ENCODE assay signal across 9 cellular contexts in the genomic region with DNA sequence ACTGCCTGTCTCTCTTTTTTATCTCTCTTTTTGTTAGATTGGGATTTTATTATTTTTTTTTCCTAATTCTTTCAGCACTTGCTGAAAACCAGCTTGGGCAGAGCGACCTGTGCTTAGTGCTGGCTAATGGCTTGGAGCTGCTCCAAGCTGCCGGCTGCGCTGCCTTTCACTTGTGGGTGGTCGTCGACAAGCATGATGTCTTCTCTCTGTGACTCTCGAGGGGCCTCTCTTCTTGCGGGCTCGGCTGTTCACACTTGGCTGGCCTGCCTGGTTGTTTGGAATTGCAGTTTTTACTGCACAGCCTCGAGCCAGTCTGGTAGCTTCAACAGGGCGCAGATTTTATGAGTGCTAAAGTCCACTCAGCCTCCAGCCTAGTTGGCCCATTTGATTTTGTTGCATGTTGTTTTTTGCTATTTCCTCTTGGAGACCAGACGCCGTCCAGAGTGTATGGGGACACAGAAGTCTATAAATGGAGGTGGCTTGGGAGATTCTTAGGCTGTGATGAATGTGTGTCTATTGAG. TPM values are rescaled to one million over a fixed set of nuclear protein-coding genes. Genes with fewer than 3 reads are reported as not detected.
DNase-seq lines count a peak whose midpoint lies in the region; ATAC-seq and TF ChIP-seq lines count a peak whose summit lies in the region.
"Had no signal": no experiment of that assay in that cellular context is flagged by ENCODE, and none has a peak within 500 bp of the region (broad histone marks: within the 10 kb centered on the region; RNA-seq: fewer than 3 reads in every experiment).

No MANE protein-coding gene starts in this region.

- no peak for TF ChIP-seq CTCF in DOHH2 (IDR thresholded peaks at IDR 0.05; ENCODE audit: low read depth, low read length, poor library complexity, severe bottlenecking)
- no peak for TF ChIP-seq CTCF in hepatocyte (IDR thresholded peaks at IDR 0.05; ENCODE audit: poor library complexity)
- TF ChIP-seq CTCF in neural progenitor cell (IDR thresholded peaks at IDR 0.05), result no peak

- no peaks in the 10 kb centered on the region for H3K9me3 Mint-ChIP-seq in activated CD4-positive, alpha-beta memory T cell treated with anti-CD3 and anti-CD28 coated beads for 36 hours
- no peaks in the 10 kb centered on the region for H3K9me3 Mint-ChIP-seq in neural progenitor cell

- H3K4me2 ChIP-seq in DOHH2 (ENCODE audit: low read length) (peak overlapping the region; percentile 51), hepatocyte (peak overlapping the region; percentile 35), neural progenitor cell (no peak overlapping the region)

- H3K9me3 ChIP-seq in DOHH2 (ENCODE audit: control insufficient read depth, insufficient read depth, low read length) (no peaks in the 10 kb centered on the region), SJSA1 (replicated peaks) (no peaks in the 10 kb centered on the region), hepatocyte (ENCODE audit: low read depth) (no peaks in the 10 kb centered on the region), neural progenitor cell (ENCODE audit: low read depth) (no peaks in the 10 kb centered on the region)

- H4K20me1 ChIP-seq in DOHH2 (ENCODE audit: control insufficient read depth, insufficient read depth, low read depth, low read length) (peaks cover 12% of the 10 kb centered on the region), hepatocyte (ENCODE audit: insufficient read depth, poor library complexity, severe bottlenecking) (no peaks in the 10 kb centered on the region), neural progenitor cell (ENCODE audit: low read depth) (no peaks in the 10 kb centered on the region)

- CTCF ChIA-PET in activated CD4-positive, alpha-beta memory T cell treated with anti-CD3 and anti-CD28 coated beads for 36 hours (lab: Charles Lee), result interaction anchor here (1.2 kb wide), 1 partner anchor 64 kb away, joined by 3 read pairs; no protein-coding TSS in a partner anchor

- H3K27ac ChIP-seq in DOHH2 (ENCODE audit: low read depth, low read length) (peak overlapping the region; percentile 57), SJSA1 (no peak overlapping the region; the same call in 1 of the 2 replicates), hepatocyte (peak overlapping the region; percentile 98), skin epidermis (peak overlapping the region in 17 of 21 experiments; percentile 5 to 79 (median 53)), neural progenitor cell (no peak overlapping the region)

- DNase-seq in SJSA1 (ENCODE audit: low read depth in 1 of 2, low spot score in 2 of 2), result peak; percentile 67 to 74
- DNase-seq in hepatocyte (ENCODE audit: low spot score), result peak; percentile 83
- DNase-seq in effector CD4-positive, alpha-beta T cell, result no peak
- no peak for DNase-seq in activated CD4-positive, alpha-beta memory T cell treated with anti-CD3 and anti-CD28 coated beads for 36 hours
- DNase-seq in neural progenitor cell (ENCODE audit: low spot score), result no peak
- DNase-seq: KBM-7 had no signal

- peaks cover 7% of the 10 kb centered on the region for H3K4me1 Mint-ChIP-seq in activated CD4-positive, alpha-beta memory T cell treated with anti-CD3 and anti-CD28 coated beads for 36 hours (ENCODE audit: low read depth)
- H3K4me1 Mint-ChIP-seq in neural progenitor cell, result peaks cover 64% of the 10 kb centered on the region

- H3K27me3 ChIP-seq in DOHH2 (ENCODE audit: control insufficient read depth, low read length) (no peaks in the 10 kb centered on the region), SJSA1 (replicated peaks) (no peaks in the 10 kb centered on the region), hepatocyte (no peaks in the 10 kb centered on the region), neural progenitor cell (no peaks in the 10 kb centered on the region)

- intact Hi-C loops in activated CD4-positive, alpha-beta memory T cell treated with anti-CD3 and anti-CD28 coated beads for 36 hours (cut with micrococcal nuclease), result no loop called here

- H3K9me2 ChIP-seq in DOHH2 (replicated peaks; ENCODE audit: control insufficient read depth, low read length) (no peaks in the 10 kb centered on the region), hepatocyte (replicated peaks; ENCODE audit: insufficient read depth) (no peaks in the 10 kb centered on the region)

- peaks cover 95% of the 10 kb centered on the region for H3K79me2 ChIP-seq in DOHH2 (ENCODE audit: control insufficient read depth, low read length)
- peaks cover 4% of the 10 kb centered on the region for H3K79me2 ChIP-seq in hepatocyte
- no peaks in the 10 kb centered on the region for H3K79me2 ChIP-seq in neural progenitor cell (ENCODE audit: low read depth)

- H2AFZ ChIP-seq in hepatocyte, result no peak overlapping the region
- no peak overlapping the region for H2AFZ ChIP-seq in neural progenitor cell (replicated peaks)

- peaks cover 11% of the 10 kb centered on the region for H3F3A ChIP-seq in DOHH2 (ENCODE audit: control insufficient read depth, insufficient read depth)
- peaks cover 5% of the 10 kb centered on the region for H3F3A ChIP-seq in neural progenitor cell (ENCODE audit: low read depth)

- H3K36me3 ChIP-seq in DOHH2 (ENCODE audit: control insufficient read depth, low read length), result peaks cover 91% of the 10 kb centered on the region
- H3K36me3 ChIP-seq in SJSA1, result no peaks in the 10 kb centered on the region
- no peaks in the 10 kb centered on the region for H3K36me3 ChIP-seq in hepatocyte (replicated peaks; ENCODE audit: insufficient read depth, low read depth)
- H3K36me3 ChIP-seq in neural progenitor cell, result no peaks in the 10 kb centered on the region

- H3K4me3 ChIP-seq in DOHH2 (ENCODE audit: low read length) (peak overlapping the region; percentile 40), SJSA1 (no peak overlapping the region), hepatocyte (no peak overlapping the region), skin epidermis (no peak overlapping the region), neural progenitor cell (no peak overlapping the region)

- H3K4me1 ChIP-seq in DOHH2 (ENCODE audit: control insufficient read depth, low read length) (peaks cover 63% of the 10 kb centered on the region), SJSA1 (replicated peaks) (peaks cover 49% of the 10 kb centered on the region), hepatocyte (ENCODE audit: insufficient read depth) (peaks cover 48% of the 10 kb centered on the region), neural progenitor cell (no peaks in the 10 kb centered on the region)

- WGBS in hepatocyte (ENCODE audit: low lambda C conversion rate, missing lambda C conversion rate), result 31% methylated on average over 12 of the region's 12 CpGs

- ATAC-seq in HG02870 (IDR thresholded peaks at IDR 0.05; ENCODE audit: unreplicated experiment), result no peak

- H3K27me3 Mint-ChIP-seq in activated CD4-positive, alpha-beta memory T cell treated with anti-CD3 and anti-CD28 coated beads for 36 hours, result no peaks in the 10 kb centered on the region
- H3K27me3 Mint-ChIP-seq in neural progenitor cell (ENCODE audit: insufficient read depth, low read depth), result peaks cover 6% of the 10 kb centered on the region

- no peak overlapping the region for H3K27ac Mint-ChIP-seq in activated CD4-positive, alpha-beta memory T cell treated with anti-CD3 and anti-CD28 coated beads for 36 hours
- H3K27ac Mint-ChIP-seq in neural progenitor cell, result no peak overlapping the region

- H3K36me3 Mint-ChIP-seq in activated CD4-positive, alpha-beta memory T cell treated with anti-CD3 and anti-CD28 coated beads for 36 hours, result peaks cover 16% of the 10 kb centered on the region
- H3K36me3 Mint-ChIP-seq in neural progenitor cell, result no peaks in the 10 kb centered on the region

- H3K4me3 Mint-ChIP-seq in activated CD4-positive, alpha-beta memory T cell treated with anti-CD3 and anti-CD28 coated beads for 36 hours, result no peak overlapping the region
- no peak overlapping the region for H3K4me3 Mint-ChIP-seq in neural progenitor cell

- POLR2A ChIA-PET in activated CD4-positive, alpha-beta memory T cell treated with anti-CD3 and anti-CD28 coated beads for 36 hours (lab: Charles Lee), result interaction anchor here (1.3 kb wide), 1 partner anchor 10 kb away, joined by 4 read pairs; no protein-coding TSS in a partner anchor

- H3K9ac ChIP-seq in neural progenitor cell, result no peak overlapping the region

RNA-seq across cellular contexts. Expression of a gene that starts 18.6 kb away (rescaled TPM):
- 7.6 and 17.0 TPM in 2 replicates for total RNA-seq in SJSA1 (2014; rRNA removed; shearing (Covaris generic))
- 16.9 and 20.1 TPM in 2 replicates for total RNA-seq in hepatocyte
- 31.3 and 32.1 TPM in 2 replicates for polyA plus RNA-seq in hepatocyte
- total RNA-seq in activated CD4-positive, alpha-beta memory T cell treated with anti-CD3 and anti-CD28 coated beads for 36 hours, result 10 to 100 TPM; 44.0 to 51.6 TPM
- 12.2 and 19.1 TPM in 2 replicates for total RNA-seq in neural progenitor cell (ENCODE audit: low replicate concordance)

RNA-seq across cellular contexts. Expression of a gene that starts 54.4 kb away (rescaled TPM):
- total RNA-seq in SJSA1 (2014; rRNA removed; shearing (Covaris generic)), result 20.6 and 33.1 TPM in 2 replicates
- total RNA-seq in hepatocyte, result 16.1 and 19.1 TPM in 2 replicates
- 15.7 and 26.9 TPM in 2 replicates for polyA plus RNA-seq in hepatocyte
- total RNA-seq in activated CD4-positive, alpha-beta memory T cell treated with anti-CD3 and anti-CD28 coated beads for 36 hours, result 10 to 100 TPM; 18.7 to 22.0 TPM
- 13.7 and 22.5 TPM in 2 replicates for total RNA-seq in neural progenitor cell (ENCODE audit: low replicate concordance)

RNA-seq across cellular contexts. Expression of a gene that starts 54.6 kb away (rescaled TPM):
- 45.4 and 79.6 TPM in 2 replicates for total RNA-seq in SJSA1 (2014; rRNA removed; shearing (Covaris generic))
- total RNA-seq in hepatocyte (32.3 and 52.6 TPM in 2 replicates), neural progenitor cell (ENCODE audit: low replicate concordance) (36.9 and 72.9 TPM in 2 replicates)
- 36.0 and 37.8 TPM in 2 replicates for polyA plus RNA-seq in hepatocyte
- 100 to 1,000 TPM; 107 to 109 TPM for total RNA-seq in activated CD4-positive, alpha-beta memory T cell treated with anti-CD3 and anti-CD28 coated beads for 36 hours

Comparison
In these comparisons a context has a peak if more than half of its experiments do, and no peak if none do; other contexts are left out.
1. H3K27ac ChIP-seq: peak in DOHH2 (single experiment), hepatocyte (single experiment) and skin epidermis (17 of 21); none in SJSA1 (single experiment) and neural progenitor cell (single experiment).
2. DNase-seq: peak in SJSA1 (2 of 2) and hepatocyte (single experiment); none in effector CD4-positive, alpha-beta T cell (single experiment), activated CD4-positive, alpha-beta memory T cell treated with anti-CD3 and anti-CD28 coated beads for 36 hours (single experiment) and neural progenitor cell (single experiment).